In the genomic region with DNA sequence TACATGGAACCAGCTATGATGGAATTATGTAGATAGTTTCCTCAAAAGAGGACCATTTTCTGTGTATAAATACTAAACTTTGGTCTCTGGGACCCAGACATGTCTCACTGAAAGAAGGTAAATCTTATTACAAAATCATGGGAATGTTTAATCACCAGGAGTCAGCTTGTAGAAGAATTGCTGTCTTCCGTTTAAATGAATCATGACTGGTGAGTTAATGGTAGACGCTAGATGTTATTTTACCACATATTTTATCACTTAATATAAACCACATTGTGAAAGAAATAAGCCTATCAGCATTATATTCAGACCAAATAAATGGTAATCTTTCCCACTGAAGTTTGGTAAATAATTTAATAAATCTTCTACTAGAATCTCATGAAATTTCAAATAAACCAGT, we compare ENCODE assay signal across 24 cellular contexts.
"Had no signal": no experiment of that assay in that cellular context is flagged by ENCODE, and none has a peak within 500 bp of the region (broad histone marks: within the 10 kb centered on the region; RNA-seq: fewer than 3 reads in every experiment).

No MANE protein-coding gene starts in this region.

- H3K4me3 ChIP-seq: adrenal gland, ascending aorta, body of pancreas, K562, Peyer's patch had no signal

- DNase-seq: activated CD4-positive, alpha-beta T cell treated with anti-CD3 and anti-CD28 coated beads for 36 hours; activated CD4-positive, alpha-beta T cell treated with anti-CD3 and anti-CD28 coated beads, Interleukin-2, amount 50 U/mL, for 1 hour; activated CD8-positive, alpha-beta memory T cell treated with anti-CD3 and anti-CD28 coated beads, Interleukin-2, amount 50 U/mL, for 4 hours; activated CD8-positive, alpha-beta T cell treated with anti-CD3 and anti-CD28 coated beads for 36 hours; activated naive CD4-positive, alpha-beta T cell treated with anti-CD3 and anti-CD28 coated beads, Interleukin-2, amount 50 U/mL, for 16 hours; activated naive CD8-positive, alpha-beta T cell treated with anti-CD3 and anti-CD28 coated beads, Interleukin-2, amount 10 ng/mL, durations not matched to agents 7 days and 5 days; activated T-cell treated with anti-CD3 and anti-CD28 coated beads, Interleukin-2, amount 50 U/mL, for 72 hours; adrenal gland; body of pancreas; central memory CD4-positive, alpha-beta T cell; Karpas-422; NCI-H1092; NCI-H1930; NCI-H2171; NCI-H345; NCI-H510A; Peyer's patch; SHP77; T-cell; T-helper 2 cell; T1000; WERI-Rb-1 had no signal
